ENCODE assay signal across 1 cellular context in the genomic region with DNA sequence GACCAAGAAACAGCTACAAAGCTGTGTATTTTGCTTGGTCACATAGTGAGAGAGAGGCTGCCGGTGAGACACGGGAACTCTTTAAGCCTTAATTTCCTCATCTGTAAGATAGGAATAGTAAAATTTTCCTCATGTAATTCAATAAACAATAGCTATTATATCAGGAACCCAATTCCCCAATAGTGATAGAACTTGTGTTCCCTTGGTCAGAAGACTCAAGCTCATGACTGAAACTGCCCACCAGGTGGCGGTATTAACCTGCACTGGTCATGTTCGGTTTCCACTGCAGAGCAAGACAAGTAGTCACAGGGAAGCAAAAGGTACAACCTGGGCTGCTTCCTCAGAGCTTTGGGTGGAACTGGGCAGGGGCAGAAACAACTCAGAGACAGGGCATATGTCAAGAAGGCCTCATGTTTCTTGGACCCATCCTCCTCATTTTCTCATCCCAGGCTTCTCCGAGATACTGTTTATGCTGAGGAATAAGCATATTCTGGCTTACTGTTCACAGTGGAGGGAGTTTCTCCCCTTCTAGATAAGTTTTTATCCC.
TF ChIP-seq lines count a peak whose summit lies in the region.

No MANE protein-coding gene starts in this region.

TF ChIP-seq in K562, 482 proteins besides CTCF, POLR2A, EP300 and RAD21 (continued from another document and continues in another):
- TF ChIP-seq, protein P1, sequence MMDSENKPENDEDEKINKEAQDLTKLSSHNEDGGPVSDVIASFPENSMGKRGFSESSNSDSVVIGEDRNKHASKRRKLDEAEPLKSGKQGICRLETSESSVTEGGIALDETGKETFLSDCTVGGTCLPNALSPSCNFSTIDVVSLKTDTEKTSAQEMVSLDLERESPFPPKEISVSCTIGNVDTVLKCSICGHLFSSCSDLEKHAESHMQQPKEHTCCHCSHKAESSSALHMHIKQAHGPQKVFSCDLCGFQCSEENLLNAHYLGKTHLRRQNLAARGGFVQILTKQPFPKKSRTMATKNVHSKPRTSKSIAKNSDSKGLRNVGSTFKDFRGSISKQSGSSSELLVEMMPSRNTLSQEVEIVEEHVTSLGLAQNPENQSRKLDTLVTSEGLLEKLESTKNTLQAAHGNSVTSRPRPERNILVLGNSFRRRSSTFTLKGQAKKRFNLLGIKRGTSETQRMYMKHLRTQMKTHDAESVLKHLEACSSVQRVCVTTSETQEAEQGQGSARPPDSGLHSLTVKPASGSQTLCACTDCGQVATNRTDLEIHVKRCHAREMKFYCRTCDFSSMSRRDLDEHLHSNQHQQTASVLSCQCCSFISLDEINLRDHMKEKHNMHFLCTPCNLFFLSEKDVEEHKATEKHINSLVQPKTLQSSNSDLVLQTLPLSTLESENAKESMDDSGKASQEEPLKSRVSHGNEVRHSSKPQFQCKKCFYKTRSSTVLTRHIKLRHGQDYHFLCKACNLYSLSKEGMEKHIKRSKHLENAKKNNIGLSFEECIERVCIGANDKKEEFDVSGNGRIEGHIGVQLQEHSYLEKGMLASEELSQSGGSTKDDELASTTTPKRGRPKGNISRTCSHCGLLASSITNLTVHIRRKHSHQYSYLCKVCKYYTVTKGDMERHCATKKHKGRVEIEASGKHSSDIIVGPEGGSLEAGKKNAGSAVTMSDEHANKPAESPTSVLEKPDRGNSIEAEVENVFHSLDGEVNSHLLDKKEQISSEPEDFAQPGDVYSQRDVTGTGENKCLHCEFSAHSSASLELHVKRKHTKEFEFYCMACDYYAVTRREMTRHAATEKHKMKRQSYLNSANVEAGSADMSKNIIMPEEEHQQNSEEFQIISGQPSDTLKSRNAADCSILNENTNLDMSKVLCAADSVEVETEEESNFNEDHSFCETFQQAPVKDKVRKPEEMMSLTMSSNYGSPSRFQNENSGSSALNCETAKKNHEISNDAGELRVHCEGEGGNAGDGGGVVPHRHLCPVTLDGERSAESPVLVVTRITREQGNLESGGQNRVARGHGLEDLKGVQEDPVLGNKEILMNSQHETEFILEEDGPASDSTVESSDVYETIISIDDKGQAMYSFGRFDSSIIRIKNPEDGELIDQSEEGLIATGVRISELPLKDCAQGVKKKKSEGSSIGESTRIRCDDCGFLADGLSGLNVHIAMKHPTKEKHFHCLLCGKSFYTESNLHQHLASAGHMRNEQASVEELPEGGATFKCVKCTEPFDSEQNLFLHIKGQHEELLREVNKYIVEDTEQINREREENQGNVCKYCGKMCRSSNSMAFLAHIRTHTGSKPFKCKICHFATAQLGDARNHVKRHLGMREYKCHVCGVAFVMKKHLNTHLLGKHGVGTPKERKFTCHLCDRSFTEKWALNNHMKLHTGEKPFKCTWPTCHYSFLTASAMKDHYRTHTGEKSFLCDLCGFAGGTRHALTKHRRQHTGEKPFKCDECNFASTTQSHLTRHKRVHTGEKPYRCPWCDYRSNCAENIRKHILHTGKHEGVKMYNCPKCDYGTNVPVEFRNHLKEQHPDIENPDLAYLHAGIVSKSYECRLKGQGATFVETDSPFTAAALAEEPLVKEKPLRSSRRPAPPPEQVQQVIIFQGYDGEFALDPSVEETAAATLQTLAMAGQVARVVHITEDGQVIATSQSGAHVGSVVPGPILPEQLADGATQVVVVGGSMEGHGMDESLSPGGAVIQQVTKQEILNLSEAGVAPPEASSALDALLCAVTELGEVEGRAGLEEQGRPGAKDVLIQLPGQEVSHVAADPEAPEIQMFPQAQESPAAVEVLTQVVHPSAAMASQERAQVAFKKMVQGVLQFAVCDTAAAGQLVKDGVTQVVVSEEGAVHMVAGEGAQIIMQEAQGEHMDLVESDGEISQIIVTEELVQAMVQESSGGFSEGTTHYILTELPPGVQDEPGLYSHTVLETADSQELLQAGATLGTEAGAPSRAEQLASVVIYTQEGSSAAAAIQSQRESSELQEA (IDR thresholded peaks at IDR 0.05; ENCODE audit: low read depth) = no peak
- TF ChIP-seq MAZ (CRISPR knock-in tag; conservative IDR thresholded peaks at IDR 0.05 in 1 of 2, IDR thresholded peaks at IDR 0.05 in 1 of 2) (0 out of 4 replicates have a peak, but pooled peaks of 1 of the 2 experiments have one; percentile 50), HDAC3 (IDR thresholded peaks at IDR 0.05; ENCODE audit: borderline replicate concordance, partially characterized antibody) (no peak), RB1 (IDR thresholded peaks at IDR 0.05; ENCODE audit: low read depth) (peak; percentile 50; the same call in 1 of the 2 replicates), STAG1 (CRISPR knock-in tag; IDR thresholded peaks at IDR 0.05; ENCODE audit: borderline replicate concordance) (peak; percentile 89; the same call in 1 of the 2 replicates), HDAC2 (IDR thresholded peaks at IDR 0.05) (no peak), FOXK2 (conservative IDR thresholded peaks at IDR 0.05 in 1 of 2, IDR thresholded peaks at IDR 0.05 in 1 of 2; ENCODE audit: low read depth in 2 of 2) (0 out of 4 replicates have a peak, but pooled peaks of 1 of the 2 experiments have one; percentile 34), MTA3 (IDR thresholded peaks at IDR 0.05; ENCODE audit: borderline replicate concordance) (0 out of 2 replicates have a peak, but pooled peaks have one; percentile 28), CAMTA2 (CRISPR knock-in tag; conservative IDR thresholded peaks at IDR 0.05) (no peak), JUND (IDR thresholded peaks at IDR 0.05; ENCODE audit: borderline replicate concordance, low read depth, low read length) (peak; percentile 44; the same call in 1 of the 2 replicates), JUND (tag; IDR thresholded peaks at IDR 0.05; ENCODE audit: borderline replicate concordance, low read depth, low read length) (no peak; the same call in 2 of the 3 replicates), NRF1 (conservative IDR thresholded peaks at IDR 0.05 in 1 of 2, IDR thresholded peaks at IDR 0.05 in 1 of 2) (no peak), RFX7 (CRISPR knock-in tag; IDR thresholded peaks at IDR 0.05) (no peak), YY1 (IDR thresholded peaks at IDR 0.05; ENCODE audit: borderline replicate concordance in 1 of 3, control insufficient read depth in 1 of 3, extremely low read depth in 1 of 3, insufficient read depth in 3 of 3, insufficient read length in 1 of 3, insufficient replicate concordance in 2 of 3, low read depth in 1 of 3, low read length in 2 of 3) (no peak), GABPA (tag; conservative IDR thresholded peaks at IDR 0.05; ENCODE audit: low read depth) (no peak), CC2D1A (IDR thresholded peaks at IDR 0.05) (peak; percentile 72), ZNF143 (CRISPR knock-in tag; IDR thresholded peaks at IDR 0.05) (no peak), ZNF444 (CRISPR knock-in tag; IDR thresholded peaks at IDR 0.05) (no peak), CBX1 (IDR thresholded peaks at IDR 0.05; ENCODE audit: low read depth) (no peak), TEAD2 (tag; IDR thresholded peaks at IDR 0.05) (no peak), EHMT2 (IDR thresholded peaks at IDR 0.05) (no peak), TRIM24 (IDR thresholded peaks at IDR 0.05) (no peak), JUN (IDR thresholded peaks at IDR 0.05; ENCODE audit: borderline replicate concordance, low read depth, low read length) (0 out of 2 replicates have a peak, but pooled peaks have one; percentile 16), JUN (CRISPR knock-in tag; IDR thresholded peaks at IDR 0.05; ENCODE audit: borderline replicate concordance) (no peak), RAD51 (IDR thresholded peaks at IDR 0.05; ENCODE audit: borderline replicate concordance, low read depth) (0 out of 2 replicates have a peak, but pooled peaks have one; percentile 8), SMC3 (conservative IDR thresholded peaks at IDR 0.05; ENCODE audit: insufficient read depth, low read depth, low read length) (peak; percentile 97), ZNF830 (CRISPR knock-in tag; IDR thresholded peaks at IDR 0.05) (no peak)
- TF ChIP-seq, protein P2, sequence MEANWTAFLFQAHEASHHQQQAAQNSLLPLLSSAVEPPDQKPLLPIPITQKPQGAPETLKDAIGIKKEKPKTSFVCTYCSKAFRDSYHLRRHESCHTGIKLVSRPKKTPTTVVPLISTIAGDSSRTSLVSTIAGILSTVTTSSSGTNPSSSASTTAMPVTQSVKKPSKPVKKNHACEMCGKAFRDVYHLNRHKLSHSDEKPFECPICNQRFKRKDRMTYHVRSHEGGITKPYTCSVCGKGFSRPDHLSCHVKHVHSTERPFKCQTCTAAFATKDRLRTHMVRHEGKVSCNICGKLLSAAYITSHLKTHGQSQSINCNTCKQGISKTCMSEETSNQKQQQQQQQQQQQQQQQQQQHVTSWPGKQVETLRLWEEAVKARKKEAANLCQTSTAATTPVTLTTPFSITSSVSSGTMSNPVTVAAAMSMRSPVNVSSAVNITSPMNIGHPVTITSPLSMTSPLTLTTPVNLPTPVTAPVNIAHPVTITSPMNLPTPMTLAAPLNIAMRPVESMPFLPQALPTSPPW (CRISPR knock-in tag; IDR thresholded peaks at IDR 0.05) = peak; percentile 20; the same call in 1 of the 2 replicates
- TF ChIP-seq, protein P3, sequence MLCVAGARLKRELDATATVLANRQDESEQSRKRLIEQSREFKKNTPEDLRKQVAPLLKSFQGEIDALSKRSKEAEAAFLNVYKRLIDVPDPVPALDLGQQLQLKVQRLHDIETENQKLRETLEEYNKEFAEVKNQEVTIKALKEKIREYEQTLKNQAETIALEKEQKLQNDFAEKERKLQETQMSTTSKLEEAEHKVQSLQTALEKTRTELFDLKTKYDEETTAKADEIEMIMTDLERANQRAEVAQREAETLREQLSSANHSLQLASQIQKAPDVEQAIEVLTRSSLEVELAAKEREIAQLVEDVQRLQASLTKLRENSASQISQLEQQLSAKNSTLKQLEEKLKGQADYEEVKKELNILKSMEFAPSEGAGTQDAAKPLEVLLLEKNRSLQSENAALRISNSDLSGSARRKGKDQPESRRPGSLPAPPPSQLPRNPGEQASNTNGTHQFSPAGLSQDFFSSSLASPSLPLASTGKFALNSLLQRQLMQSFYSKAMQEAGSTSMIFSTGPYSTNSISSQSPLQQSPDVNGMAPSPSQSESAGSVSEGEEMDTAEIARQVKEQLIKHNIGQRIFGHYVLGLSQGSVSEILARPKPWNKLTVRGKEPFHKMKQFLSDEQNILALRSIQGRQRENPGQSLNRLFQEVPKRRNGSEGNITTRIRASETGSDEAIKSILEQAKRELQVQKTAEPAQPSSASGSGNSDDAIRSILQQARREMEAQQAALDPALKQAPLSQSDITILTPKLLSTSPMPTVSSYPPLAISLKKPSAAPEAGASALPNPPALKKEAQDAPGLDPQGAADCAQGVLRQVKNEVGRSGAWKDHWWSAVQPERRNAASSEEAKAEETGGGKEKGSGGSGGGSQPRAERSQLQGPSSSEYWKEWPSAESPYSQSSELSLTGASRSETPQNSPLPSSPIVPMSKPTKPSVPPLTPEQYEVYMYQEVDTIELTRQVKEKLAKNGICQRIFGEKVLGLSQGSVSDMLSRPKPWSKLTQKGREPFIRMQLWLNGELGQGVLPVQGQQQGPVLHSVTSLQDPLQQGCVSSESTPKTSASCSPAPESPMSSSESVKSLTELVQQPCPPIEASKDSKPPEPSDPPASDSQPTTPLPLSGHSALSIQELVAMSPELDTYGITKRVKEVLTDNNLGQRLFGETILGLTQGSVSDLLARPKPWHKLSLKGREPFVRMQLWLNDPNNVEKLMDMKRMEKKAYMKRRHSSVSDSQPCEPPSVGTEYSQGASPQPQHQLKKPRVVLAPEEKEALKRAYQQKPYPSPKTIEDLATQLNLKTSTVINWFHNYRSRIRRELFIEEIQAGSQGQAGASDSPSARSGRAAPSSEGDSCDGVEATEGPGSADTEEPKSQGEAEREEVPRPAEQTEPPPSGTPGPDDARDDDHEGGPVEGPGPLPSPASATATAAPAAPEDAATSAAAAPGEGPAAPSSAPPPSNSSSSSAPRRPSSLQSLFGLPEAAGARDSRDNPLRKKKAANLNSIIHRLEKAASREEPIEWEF (CRISPR knock-in tag; IDR thresholded peaks at IDR 0.05) = no peak
- TF ChIP-seq, protein P4, sequence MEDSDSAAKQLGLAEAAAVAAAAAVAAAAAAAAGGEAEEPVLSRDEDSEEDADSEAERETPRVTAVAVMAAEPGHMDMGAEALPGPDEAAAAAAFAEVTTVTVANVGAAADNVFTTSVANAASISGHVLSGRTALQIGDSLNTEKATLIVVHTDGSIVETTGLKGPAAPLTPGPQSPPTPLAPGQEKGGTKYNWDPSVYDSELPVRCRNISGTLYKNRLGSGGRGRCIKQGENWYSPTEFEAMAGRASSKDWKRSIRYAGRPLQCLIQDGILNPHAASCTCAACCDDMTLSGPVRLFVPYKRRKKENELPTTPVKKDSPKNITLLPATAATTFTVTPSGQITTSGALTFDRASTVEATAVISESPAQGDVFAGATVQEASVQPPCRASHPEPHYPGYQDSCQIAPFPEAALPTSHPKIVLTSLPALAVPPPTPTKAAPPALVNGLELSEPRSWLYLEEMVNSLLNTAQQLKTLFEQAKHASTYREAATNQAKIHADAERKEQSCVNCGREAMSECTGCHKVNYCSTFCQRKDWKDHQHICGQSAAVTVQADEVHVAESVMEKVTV (CRISPR knock-in tag; IDR thresholded peaks at IDR 0.05) = peak; percentile 92
- TF ChIP-seq, protein P5, sequence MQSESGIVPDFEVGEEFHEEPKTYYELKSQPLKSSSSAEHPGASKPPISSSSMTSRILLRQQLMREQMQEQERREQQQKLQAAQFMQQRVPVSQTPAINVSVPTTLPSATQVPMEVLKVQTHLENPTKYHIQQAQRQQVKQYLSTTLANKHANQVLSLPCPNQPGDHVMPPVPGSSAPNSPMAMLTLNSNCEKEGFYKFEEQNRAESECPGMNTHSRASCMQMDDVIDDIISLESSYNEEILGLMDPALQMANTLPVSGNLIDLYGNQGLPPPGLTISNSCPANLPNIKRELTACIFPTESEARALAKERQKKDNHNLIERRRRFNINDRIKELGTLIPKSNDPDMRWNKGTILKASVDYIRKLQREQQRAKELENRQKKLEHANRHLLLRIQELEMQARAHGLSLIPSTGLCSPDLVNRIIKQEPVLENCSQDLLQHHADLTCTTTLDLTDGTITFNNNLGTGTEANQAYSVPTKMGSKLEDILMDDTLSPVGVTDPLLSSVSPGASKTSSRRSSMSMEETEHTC (IDR thresholded peaks at IDR 0.05) = no peak
- TF ChIP-seq, protein P6, sequence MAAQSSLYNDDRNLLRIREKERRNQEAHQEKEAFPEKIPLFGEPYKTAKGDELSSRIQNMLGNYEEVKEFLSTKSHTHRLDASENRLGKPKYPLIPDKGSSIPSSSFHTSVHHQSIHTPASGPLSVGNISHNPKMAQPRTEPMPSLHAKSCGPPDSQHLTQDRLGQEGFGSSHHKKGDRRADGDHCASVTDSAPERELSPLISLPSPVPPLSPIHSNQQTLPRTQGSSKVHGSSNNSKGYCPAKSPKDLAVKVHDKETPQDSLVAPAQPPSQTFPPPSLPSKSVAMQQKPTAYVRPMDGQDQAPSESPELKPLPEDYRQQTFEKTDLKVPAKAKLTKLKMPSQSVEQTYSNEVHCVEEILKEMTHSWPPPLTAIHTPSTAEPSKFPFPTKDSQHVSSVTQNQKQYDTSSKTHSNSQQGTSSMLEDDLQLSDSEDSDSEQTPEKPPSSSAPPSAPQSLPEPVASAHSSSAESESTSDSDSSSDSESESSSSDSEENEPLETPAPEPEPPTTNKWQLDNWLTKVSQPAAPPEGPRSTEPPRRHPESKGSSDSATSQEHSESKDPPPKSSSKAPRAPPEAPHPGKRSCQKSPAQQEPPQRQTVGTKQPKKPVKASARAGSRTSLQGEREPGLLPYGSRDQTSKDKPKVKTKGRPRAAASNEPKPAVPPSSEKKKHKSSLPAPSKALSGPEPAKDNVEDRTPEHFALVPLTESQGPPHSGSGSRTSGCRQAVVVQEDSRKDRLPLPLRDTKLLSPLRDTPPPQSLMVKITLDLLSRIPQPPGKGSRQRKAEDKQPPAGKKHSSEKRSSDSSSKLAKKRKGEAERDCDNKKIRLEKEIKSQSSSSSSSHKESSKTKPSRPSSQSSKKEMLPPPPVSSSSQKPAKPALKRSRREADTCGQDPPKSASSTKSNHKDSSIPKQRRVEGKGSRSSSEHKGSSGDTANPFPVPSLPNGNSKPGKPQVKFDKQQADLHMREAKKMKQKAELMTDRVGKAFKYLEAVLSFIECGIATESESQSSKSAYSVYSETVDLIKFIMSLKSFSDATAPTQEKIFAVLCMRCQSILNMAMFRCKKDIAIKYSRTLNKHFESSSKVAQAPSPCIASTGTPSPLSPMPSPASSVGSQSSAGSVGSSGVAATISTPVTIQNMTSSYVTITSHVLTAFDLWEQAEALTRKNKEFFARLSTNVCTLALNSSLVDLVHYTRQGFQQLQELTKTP (IDR thresholded peaks at IDR 0.05; ENCODE audit: low read depth in 1 of 2, partially characterized antibody in 2 of 2) = peak in 1 of 2 experiments; percentile 22
